ENCODE assay signal across 9 cellular contexts in the genomic region with DNA sequence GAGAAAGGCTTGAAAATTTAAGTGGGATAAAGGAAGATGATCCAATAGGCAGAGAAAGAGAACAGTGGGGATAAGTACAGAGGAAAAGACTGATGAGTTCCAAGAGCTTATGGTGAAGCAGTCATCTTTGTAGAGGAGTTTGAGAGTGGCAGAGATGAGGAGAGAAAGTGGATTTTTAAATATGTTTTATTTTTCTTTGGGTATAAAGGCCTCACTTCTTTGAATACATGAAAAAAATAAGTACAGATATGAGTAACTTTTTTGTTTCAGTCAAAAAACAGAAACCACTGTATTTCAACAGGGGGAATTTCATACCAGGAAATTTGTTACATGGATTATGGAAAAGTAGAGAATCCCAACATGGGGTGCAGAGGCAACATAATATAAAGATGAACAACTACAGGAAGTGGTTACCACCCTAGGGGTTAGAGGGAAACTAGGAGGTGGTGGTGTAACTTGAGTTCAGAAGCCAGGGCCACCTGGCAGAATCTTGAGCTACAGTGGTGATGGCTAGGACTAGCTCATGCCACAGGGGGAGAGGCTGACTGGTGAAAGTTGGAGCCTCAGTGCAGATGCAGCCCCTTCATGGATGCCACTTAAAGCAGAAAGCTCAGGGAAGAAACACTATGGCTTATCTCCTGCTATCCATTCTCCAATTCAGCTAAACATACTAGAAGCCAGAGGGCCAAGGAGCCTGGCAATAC. TPM values are rescaled to one million over a fixed set of nuclear protein-coding genes. Genes with fewer than 3 reads are reported as not detected.
DNase-seq lines count a peak whose midpoint lies in the region; ATAC-seq and TF ChIP-seq lines count a peak whose summit lies in the region.
"Had no signal": no experiment of that assay in that cellular context is flagged by ENCODE, and none has a peak within 500 bp of the region (broad histone marks: within the 10 kb centered on the region; RNA-seq: fewer than 3 reads in every experiment).

No MANE protein-coding gene starts in this region.

- TF ChIP-seq CTCF in HFFc6 (IDR thresholded peaks at IDR 0.05), result no peak

- ATAC-seq in GM18868 (IDR thresholded peaks at IDR 0.05; ENCODE audit: unreplicated experiment) (peak; percentile 63), GM21619 (IDR thresholded peaks at IDR 0.05; ENCODE audit: unreplicated experiment) (peak; percentile 75), HG03571 (IDR thresholded peaks at IDR 0.05; ENCODE audit: unreplicated experiment) (peak; percentile 68), naive B cell (ENCODE audit: low read depth in 2 of 2) (peak; percentile 59 to 69)

- H3K9me3 Mint-ChIP-seq in naive B cell (no peaks in the 10 kb centered on the region), HFFc6 (no peaks in the 10 kb centered on the region)

- peaks cover 22 to 34% (median 30%) of the 10 kb centered on the region in 3 donors for H3K4me1 Mint-ChIP-seq in naive B cell
- no peaks in the 10 kb centered on the region for H3K4me1 Mint-ChIP-seq in HFFc6 (ENCODE audit: low read depth)

- H3K27me3 Mint-ChIP-seq in naive B cell (peaks cover 0 to 4% (median 0%) of the 10 kb centered on the region in 3 donors), HFFc6 (ENCODE audit: insufficient read depth) (no peaks in the 10 kb centered on the region)

- DNase-seq in naive B cell (no peak), HFFc6 (no peak), GM19240 (ENCODE audit: insufficient read length, low spot score) (no peak)
- DNase-seq in activated effector memory CD4-positive, alpha-beta T cell treated with Interleukin-2 at 50 U/mL for 16 hours, result no peak
- DNase-seq: glutamatergic neuron, NCI-H1105 had no signal

- H3K27ac Mint-ChIP-seq in naive B cell (peak overlapping the region; percentile 44 to 96 (median 86)), HFFc6 (no peak overlapping the region)

- peaks cover 0 to 2% of the 10 kb centered on the region in 2 donors for H3K36me3 Mint-ChIP-seq in naive B cell
- H3K36me3 Mint-ChIP-seq in HFFc6 (ENCODE audit: low read depth), result no peaks in the 10 kb centered on the region

- H3K4me3 Mint-ChIP-seq in naive B cell (peak overlapping the region; percentile 40 to 79 (median 67)), HFFc6 (no peak overlapping the region)

RNA-seq across cellular contexts. Expression of a gene that starts 3.4 kb away (rescaled TPM):
- polyA plus RNA-seq in naive B cell (ENCODE audit: low read depth in 6 of 6), result 100 to 1,000 TPM in 5 of 6 donors, 10 to 100 TPM in 1; 81.2 to 182 (median 161) TPM
- total RNA-seq in HFFc6 (2021; fragmentation: NEBNext Ultra II Directional; extraction: Animal tissue kit (Norgen Biotek cat#: 25700)), result not detected
